20 cellular contexts compared by ENCODE assay signal in the genomic region with DNA sequence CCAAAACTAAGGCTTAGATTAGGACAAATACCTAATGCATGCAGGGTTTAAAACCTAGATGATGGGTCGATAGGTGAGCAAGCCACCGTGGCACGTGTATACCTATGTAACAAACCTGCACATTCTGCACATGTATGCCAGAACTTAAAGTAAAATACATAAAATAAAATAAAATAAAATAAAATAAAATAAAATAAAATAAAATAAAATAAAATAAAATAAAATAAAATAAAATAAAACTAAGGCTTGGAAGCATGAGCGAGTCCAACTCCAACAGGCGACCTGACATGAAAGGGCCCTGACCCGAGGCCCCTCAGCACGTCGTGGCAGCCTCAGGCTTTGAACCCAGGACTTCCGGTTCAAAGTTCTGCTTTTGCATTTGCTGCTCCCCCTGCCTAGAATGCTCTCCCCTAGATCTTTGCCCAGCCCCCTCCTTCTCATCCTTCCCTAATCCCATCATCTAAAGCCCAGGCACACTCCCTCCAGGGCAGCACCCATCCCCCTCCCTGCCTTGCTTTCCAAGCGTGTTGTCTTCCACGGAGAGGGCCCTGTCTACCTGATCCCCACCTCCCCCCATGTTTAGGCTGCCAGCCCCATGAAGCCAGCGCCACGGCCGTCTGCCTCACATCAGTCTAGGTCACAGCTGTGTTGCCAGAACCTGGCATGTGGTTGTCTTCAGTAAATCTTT.
"Had no signal": no experiment of that assay in that cellular context is flagged by ENCODE, and none has a peak within 500 bp of the region (broad histone marks: within the 10 kb centered on the region; RNA-seq: fewer than 3 reads in every experiment).

No MANE protein-coding gene starts in this region.

- DNase-seq: effector CD4-positive, alpha-beta T cell; gastrocnemius medialis; left cardiac atrium; left ventricle myocardium inferior; lower lobe of right lung; midbrain; posterior cingulate gyrus; small intestine; stimulated activated CD4-positive, alpha-beta T cell treated with anti-CD3 and anti-CD28 coated beads, Interleukin-12 subunit alpha, Interleukin-12 subunit beta, amount 100 ng/mL, for 4 hours; stimulated activated CD4-positive, alpha-beta T cell treated with anti-CD3 and anti-CD28 coated beads, Interleukin-2, amount 100 ng/mL, for 48 hours; stimulated activated naive CD4-positive, alpha-beta T cell treated with Interleukin-2 at 50 U/mL for 16 hours; trophoblast cell had no signal

- H3K36me3 ChIP-seq: gastrocnemius medialis, left ventricle myocardium inferior, lower lobe of right lung, neutrophil, right atrium auricular region had no signal

- H3K27me3 ChIP-seq: right atrium auricular region had no signal

- H3K4me2 ChIP-seq: hepatocyte had no signal

- H3K4me3 ChIP-seq: coronary artery, gastrocnemius medialis, hepatocyte, left ventricle myocardium inferior, lower lobe of right lung, right atrium auricular region had no signal

- H3K27ac ChIP-seq: coronary artery, gastrocnemius medialis, hepatocyte, left ventricle myocardium inferior, lower lobe of right lung, neutrophil, right atrium auricular region had no signal

- H2AFZ ChIP-seq: hepatocyte had no signal

- H3K79me2 ChIP-seq: hepatocyte had no signal

- H3K36me3 Mint-ChIP-seq: natural killer cell treated with Interleukin-12 subunit alpha and Interleukin-12 subunit beta and Interleukin-15 and Interleukin-18, amount 100 ng/mL, for 72 hours had no signal

- ATAC-seq: esophagus mucosa; gastrocnemius medialis; left cardiac atrium; lower lobe of right lung; natural killer cell treated with Interleukin-12 subunit alpha and Interleukin-12 subunit beta and Interleukin-15 and Interleukin-18, amount 100 ng/mL, for 72 hours had no signal

- H3K4me1 ChIP-seq: gastrocnemius medialis, left ventricle myocardium inferior, lower lobe of right lung, right atrium auricular region had no signal

- FAIRE-seq: kidney, small intestine had no signal

- H3K27ac Mint-ChIP-seq: memory B cell; natural killer cell treated with Interleukin-12 subunit alpha and Interleukin-12 subunit beta and Interleukin-15 and Interleukin-18, amount 100 ng/mL, for 72 hours had no signal

- H3K4me1 Mint-ChIP-seq: memory B cell had no signal

- H3K9me3 ChIP-seq: gastrocnemius medialis, lower lobe of right lung, neutrophil had no signal

- H3K9me3 Mint-ChIP-seq: natural killer cell treated with Interleukin-12 subunit alpha and Interleukin-12 subunit beta and Interleukin-15 and Interleukin-18, amount 100 ng/mL, for 72 hours had no signal

- H3K4me3 Mint-ChIP-seq: memory B cell; natural killer cell treated with Interleukin-12 subunit alpha and Interleukin-12 subunit beta and Interleukin-15 and Interleukin-18, amount 100 ng/mL, for 72 hours had no signal
